10 cellular contexts compared by ENCODE assay signal in genomic region chr1:67559222-67559700, GRCh38.
DNase-seq lines count a peak whose midpoint lies in the region; ATAC-seq and TF ChIP-seq lines count a peak whose summit lies in the region.
"Had no signal": no experiment of that assay in that cellular context is flagged by ENCODE, and none has a peak within 500 bp of the region (broad histone marks: within the 10 kb centered on the region; RNA-seq: fewer than 3 reads in every experiment).

No MANE protein-coding gene starts in this region.

- in situ Hi-C loops in astrocyte of the spinal cord (cut with HindIII; ENCODE audit: low sequenced_read_pairs): no loop called here

- no peak overlapping the region for H3K4me3 Mint-ChIP-seq in GM23338
- H3K4me3 Mint-ChIP-seq: T-helper 2 cell treated with Interferon-gamma antibody and Interleukin-4, amounts not matched to agents 5 μg/mL and 100 μg/mL, for 36 hours had no signal

- H3K4me1 Mint-ChIP-seq in GM23338: peaks cover 8% of the 10 kb centered on the region; the same call in 2 of the 3 replicates

- WGBS in smooth muscle cell (ENCODE audit: low lambda C conversion rate): 6% methylated on average over 16 of the region's 16 CpGs

- no peaks in the 10 kb centered on the region for H3K36me3 ChIP-seq in GM23338 (ENCODE audit: insufficient read depth)
- H3K36me3 ChIP-seq in smooth muscle cell (ENCODE audit: low read depth): no peaks in the 10 kb centered on the region

- peak overlapping the region; percentile 5 for H3K9ac ChIP-seq in smooth muscle cell (ENCODE audit: low read depth)

- H3F3A ChIP-seq in GM23338 (replicated peaks; ENCODE audit: low read depth) (no peaks in the 10 kb centered on the region), smooth muscle cell (ENCODE audit: low read depth) (no peaks in the 10 kb centered on the region)

- peak overlapping the region; percentile 76; the same call in 1 of the 2 replicates for H2AFZ ChIP-seq in GM23338
- peak overlapping the region; percentile 40 for H2AFZ ChIP-seq in smooth muscle cell (ENCODE audit: low read depth)

- no peaks in the 10 kb centered on the region for H3K36me3 Mint-ChIP-seq in GM23338 (ENCODE audit: low read depth)

- TF ChIP-seq CTCF in GM23338 (conservative IDR thresholded peaks at IDR 0.05; ENCODE audit: low read depth in 2 of 2) (no peak), astrocyte of the spinal cord (IDR thresholded peaks at IDR 0.05; ENCODE audit: low read depth, low read length) (no peak), smooth muscle cell (IDR thresholded peaks at IDR 0.05; ENCODE audit: borderline replicate concordance, insufficient read depth, poor library complexity, severe bottlenecking) (no peak), GM20000 (IDR thresholded peaks at IDR 0.05; ENCODE audit: extremely low read depth, missing control alignments) (no peak)

- DNase-seq in GM23338 (ENCODE audit: low spot score) (peak; percentile 29), astrocyte of the spinal cord (ENCODE audit: low read depth, low spot score) (peak; percentile 36), iPS-NIHi11 (ENCODE audit: low spot score) (peak; percentile 17), smooth muscle cell (lab: John Stamatoyannopoulos, UW; ENCODE audit: unreplicated experiment) (peak; percentile 15), KG1 (lab: John Stamatoyannopoulos, UW) (no peak), cerebellar nuclear complex (lab: John Stamatoyannopoulos, UW) (no peak), NCI-H2081 (lab: John Stamatoyannopoulos, UW) (no peak), GM20000 (ENCODE audit: low spot score) (no peak)
- DNase-seq: stimulated activated CD4-positive, alpha-beta T cell treated with anti-CD3 and anti-CD28 coated beads, Interleukin-4, amount 100 ng/mL, for 24 hours had no signal

- no peaks in the 10 kb centered on the region for H3K79me2 ChIP-seq in GM23338 (replicated peaks; ENCODE audit: insufficient read depth)
- no peaks in the 10 kb centered on the region for H3K79me2 ChIP-seq in smooth muscle cell (ENCODE audit: low read depth)

- no peaks in the 10 kb centered on the region for H3K9me3 Mint-ChIP-seq in GM23338
- H3K9me3 Mint-ChIP-seq: T-helper 2 cell treated with Interferon-gamma antibody and Interleukin-4, amounts not matched to agents 5 μg/mL and 100 μg/mL, for 36 hours had no signal

- ATAC-seq in GM23338: peak; percentile 11; the same call in 1 of the 3 replicates

- no peak overlapping the region for H3K4me2 ChIP-seq in GM23338
- H3K4me2 ChIP-seq in smooth muscle cell: peak overlapping the region; percentile 74

- H3K27ac ChIP-seq in GM23338 (ENCODE audit: low read depth): no peak overlapping the region
- H3K27ac ChIP-seq in smooth muscle cell (ENCODE audit: low read depth): peak overlapping the region; percentile 69

- no peak overlapping the region for H3K4me3 ChIP-seq in GM23338
- H3K4me3 ChIP-seq in astrocyte of the spinal cord (ENCODE audit: low read depth, low read length): no peak overlapping the region
- H3K4me3 ChIP-seq in smooth muscle cell: peak overlapping the region; percentile 1

- H3K27ac Mint-ChIP-seq in GM23338: no peak overlapping the region
- H3K27ac Mint-ChIP-seq: T-helper 2 cell treated with Interferon-gamma antibody and Interleukin-4, amounts not matched to agents 5 μg/mL and 100 μg/mL, for 36 hours had no signal

- no peaks in the 10 kb centered on the region for H4K20me1 ChIP-seq in GM23338 (replicated peaks; ENCODE audit: insufficient read depth)
- no peaks in the 10 kb centered on the region for H4K20me1 ChIP-seq in smooth muscle cell (ENCODE audit: low read depth)

- H3K27me3 Mint-ChIP-seq in GM23338 (ENCODE audit: insufficient read depth, low read depth, poor library complexity): peaks cover 8% of the 10 kb centered on the region

- H3K9me3 ChIP-seq in smooth muscle cell (replicated peaks; ENCODE audit: low read depth): no peaks in the 10 kb centered on the region

- no peaks in the 10 kb centered on the region for H3K27me3 ChIP-seq in GM23338 (ENCODE audit: insufficient read depth)
- no peaks in the 10 kb centered on the region for H3K27me3 ChIP-seq in smooth muscle cell (ENCODE audit: low read depth)

- no peaks in the 10 kb centered on the region for H3K9me2 ChIP-seq in GM23338 (ENCODE audit: insufficient read depth)

- H3K4me1 ChIP-seq in GM23338 (ENCODE audit: insufficient read depth) (no peaks in the 10 kb centered on the region), smooth muscle cell (ENCODE audit: low read depth) (no peaks in the 10 kb centered on the region)

TF ChIP-seq in GM23338, 12 proteins besides CTCF, POLR2A, EP300 and RAD21 (continues in another document):
- no peak for TF ChIP-seq POLR2AphosphoS5 (IDR thresholded peaks at IDR 0.05; ENCODE audit: low read depth)
- no peak for TF ChIP-seq REST (IDR thresholded peaks at IDR 0.05; ENCODE audit: unreplicated experiment)
- TF ChIP-seq ETS1 (IDR thresholded peaks at IDR 0.05): no peak
- TF ChIP-seq ZNF331 (CRISPR knock-in tag; IDR thresholded peaks at IDR 0.05; ENCODE audit: low read depth): no peak
- no peak for TF ChIP-seq CREB1 (CRISPR knock-in tag; IDR thresholded peaks at IDR 0.05; ENCODE audit: low read depth)
- no peak for TF ChIP-seq NANOG (IDR thresholded peaks at IDR 0.05; ENCODE audit: borderline replicate concordance)
- TF ChIP-seq EZH2phosphoT487 (IDR thresholded peaks at IDR 0.05; ENCODE audit: unreplicated experiment): no peak
- TF ChIP-seq JUNB (IDR thresholded peaks at IDR 0.05; ENCODE audit: unreplicated experiment): no peak

Comparison
In these comparisons a context has a peak if more than half of its experiments do, and no peak if none do; other contexts are left out.
1. DNase-seq: peak in GM23338 (single experiment), astrocyte of the spinal cord (single experiment), iPS-NIHi11 (single experiment) and smooth muscle cell (single experiment); none in KG1 (single experiment), cerebellar nuclear complex (0 of 2), NCI-H2081 (0 of 2) and GM20000 (single experiment).